Comparison of ENCODE assay signal across 9 cellular contexts in the genomic region with DNA sequence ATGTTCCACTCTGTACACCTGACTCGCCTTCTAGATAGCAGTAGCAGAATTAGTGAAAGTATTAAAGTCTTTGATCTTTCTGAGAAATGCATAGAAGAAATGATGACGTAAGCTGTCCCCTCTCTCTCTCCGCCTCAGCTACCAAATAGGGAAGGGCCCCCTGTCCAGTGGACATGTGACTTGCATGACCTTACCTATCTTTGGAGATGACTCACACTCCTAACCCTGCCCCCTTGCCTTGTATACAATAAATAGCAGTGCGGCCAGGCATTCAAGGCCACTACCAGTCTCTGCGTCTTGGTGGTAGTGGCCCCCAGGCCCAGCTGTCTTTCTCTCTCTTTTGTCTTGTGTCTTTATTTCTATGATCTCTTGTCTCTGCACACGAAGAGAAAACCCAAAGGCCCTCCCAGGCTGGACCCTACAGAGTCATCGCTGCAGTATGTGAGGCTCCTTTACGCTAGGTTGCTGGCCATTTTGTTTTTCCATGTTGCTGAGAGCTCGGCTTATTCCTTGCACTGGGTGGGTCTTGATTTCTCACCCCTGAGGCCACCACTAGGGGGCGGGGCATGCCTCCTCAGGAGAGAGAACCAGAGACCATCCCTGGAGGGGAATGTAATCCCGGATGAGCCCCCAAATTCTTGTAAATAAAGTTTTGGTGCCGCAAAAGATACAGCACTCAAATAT. TPM values are rescaled to one million over a fixed set of nuclear protein-coding genes. Genes with fewer than 3 reads are reported as not detected.
DNase-seq lines count a peak whose midpoint lies in the region; TF ChIP-seq lines count a peak whose summit lies in the region.
"Had no signal": no experiment of that assay in that cellular context is flagged by ENCODE, and none has a peak within 500 bp of the region (broad histone marks: within the 10 kb centered on the region; RNA-seq: fewer than 3 reads in every experiment).

No MANE protein-coding gene starts in this region.

- peaks cover 16% of the 10 kb centered on the region for H3K4me1 Mint-ChIP-seq in nephron
- peaks cover 0 to 1% of the 10 kb centered on the region in 2 donors for H3K4me1 Mint-ChIP-seq in immature natural killer cell

- TF ChIP-seq CTCF in nephron (IDR thresholded peaks at IDR 0.05; ENCODE audit: unreplicated experiment in 3 of 3), result peak in 2 of 3 experiments; percentile 27 to 37

- H3K27ac Mint-ChIP-seq in nephron (peak overlapping the region; percentile 94 to 96 (median 95)), immature natural killer cell (peak overlapping the region in 1 of 6 donors; percentile 15)

- peak overlapping the region; percentile 49 to 84 (median 83) for H3K4me3 Mint-ChIP-seq in nephron
- no peak overlapping the region for H3K4me3 Mint-ChIP-seq in immature natural killer cell

- H3K9me3 Mint-ChIP-seq in nephron (peaks cover 9% of the 10 kb centered on the region), immature natural killer cell (peaks cover 0 to 4% (median 0%) of the 10 kb centered on the region in 6 donors)

- DNase-seq in DMS153 (lab: John Stamatoyannopoulos, UW) (peak; percentile 9), DMS153 treated with DMSO at 0.1 percent for 48 hours (lab: John Stamatoyannopoulos, UW; ENCODE audit: unreplicated experiment) (no peak), HUDEP-2 (lab: John Stamatoyannopoulos, UW; ENCODE audit: unreplicated experiment in 76 of 76) (peak in 50 of 76 experiments; percentile 6 to 68 (median 30)), UCSD-AML1 (lab: John Stamatoyannopoulos, UW; ENCODE audit: unreplicated experiment) (peak; percentile 55), amniotic stem cell (lab: John Stamatoyannopoulos, UW) (no peak), NCI-H187 treated with DMSO at 0.1 percent for 48 hours (lab: John Stamatoyannopoulos, UW) (no peak), immature natural killer cell (no peak)

- H3K27me3 Mint-ChIP-seq in nephron (ENCODE audit: low read depth) (peaks cover 14% of the 10 kb centered on the region), immature natural killer cell (ENCODE audit: low read depth in 3 of 3) (peaks cover 1 to 9% (median 4%) of the 10 kb centered on the region in 3 donors)

- H3K36me3 Mint-ChIP-seq in nephron (ENCODE audit: low read depth) (no peaks in the 10 kb centered on the region), immature natural killer cell (peaks cover 0 to 3% (median 0%) of the 10 kb centered on the region in 3 donors)

RNA-seq across cellular contexts. Expression of a gene that starts 16.0 kb away (rescaled TPM):
- polyA plus RNA-seq in immature natural killer cell, result not detected
- polyA plus RNA-seq: IMR-90 had no signal

RNA-seq across cellular contexts. Expression of a gene that starts 54.7 kb away (rescaled TPM):
- polyA plus RNA-seq in immature natural killer cell, result 10 to 100 TPM; 33.9 to 50.3 (median 37.4) TPM

Comparison
In these comparisons a context has a peak if more than half of its experiments do, and no peak if none do; other contexts are left out.
1. DNase-seq: peak in DMS153 (single experiment), HUDEP-2 (50 of 76) and UCSD-AML1 (single experiment); none in DMS153 treated with DMSO at 0.1 percent for 48 hours (single experiment), amniotic stem cell (single experiment), NCI-H187 treated with DMSO at 0.1 percent for 48 hours (single experiment) and immature natural killer cell (0 of 3).
2. H3K4me3 Mint-ChIP-seq: peak in nephron (3 of 3); none in immature natural killer cell (0 of 5).